ENCODE assay signal across 8 cellular contexts in genomic region chr19:50430888-50431342, GRCh38. TPM values are rescaled to one million over a fixed set of nuclear protein-coding genes. Genes with fewer than 3 reads are reported as not detected.
DNase-seq lines count a peak whose midpoint lies in the region; ATAC-seq and TF ChIP-seq lines count a peak whose summit lies in the region.

No MANE protein-coding gene starts in this region.

- H3K4me3 ChIP-seq in AG09309 (ENCODE audit: control insufficient read depth, low read depth, low read length): peak overlapping the region; percentile 53; the same call in 1 of the 2 replicates
- no peak overlapping the region for H3K4me3 ChIP-seq in HEK293 (ENCODE audit: low read depth, low read length)
- no peak overlapping the region for H3K4me3 ChIP-seq in mammary epithelial cell (replicated peaks in 1 of 3; ENCODE audit: insufficient read depth in 1 of 3, low read depth in 2 of 3, low read length in 3 of 3)
- peak overlapping the region; percentile 74 for H3K4me3 ChIP-seq in muscle layer of duodenum (ENCODE audit: low read depth in 1 of 2, low read length in 2 of 2)

- ATAC-seq in HG02870 (IDR thresholded peaks at IDR 0.05; ENCODE audit: unreplicated experiment): no peak
- ATAC-seq in HG03025 (IDR thresholded peaks at IDR 0.05; ENCODE audit: low FRiP score, unreplicated experiment): no peak

- BruUV-seq in mammary epithelial cell (replicated peaks; lab: Mats Ljungman, UMichigan): no TSS peak

- H3K36me3 ChIP-seq in HEK293 (ENCODE audit: control insufficient read depth in 2 of 2, insufficient read depth in 1 of 2, low read length in 2 of 2) (no peaks in the 10 kb centered on the region), mammary epithelial cell (ENCODE audit: insufficient read depth, low read length) (no peaks in the 10 kb centered on the region), muscle layer of duodenum (ENCODE audit: control insufficient read depth in 1 of 2, insufficient read depth in 2 of 2, low read length in 2 of 2) (no peaks in the 10 kb centered on the region)

- H4K20me1 ChIP-seq in mammary epithelial cell (ENCODE audit: insufficient read depth, low read length): no peaks in the 10 kb centered on the region

- H3K4me2 ChIP-seq in mammary epithelial cell (ENCODE audit: insufficient read depth, low read depth, low read length): no peak overlapping the region

- POLR2A ChIA-PET in HEK293 (lab: Yijun Ruan, JAX): interaction anchor here (0.7 kb wide), 1 partner anchor 70 kb away, joined by 3 read pairs; no protein-coding TSS in a partner anchor

- 24% methylated on average over 9 of the region's 13 CpGs for WGBS in mammary epithelial cell (ENCODE audit: low coverage, missing lambda C conversion rate)

- peak overlapping the region; percentile 87 for H2AFZ ChIP-seq in mammary epithelial cell (ENCODE audit: low read depth, low read length)

- TF ChIP-seq CTCF in AG09309 (IDR thresholded peaks at IDR 0.05; ENCODE audit: control insufficient read depth, insufficient read depth, low read depth, low read length, missing control alignments): no peak
- TF ChIP-seq CTCF in HEK293 (tag by site-specific recombination; IDR thresholded peaks at IDR 0.05): no peak
- no peak for TF ChIP-seq CTCF in mammary epithelial cell (conservative IDR thresholded peaks at IDR 0.05 in 1 of 2, IDR thresholded peaks at IDR 0.05 in 1 of 2; ENCODE audit: extremely low read depth in 1 of 2, insufficient read depth in 1 of 2, low read depth in 1 of 2, low read length in 2 of 2)

- dilution Hi-C loops in mammary epithelial cell (cut with HindIII; ENCODE audit: low sequenced_read_pairs): no loop called here

- in situ Hi-C loops in mammary epithelial cell (cut with MboI; ENCODE audit: low sequenced_read_pairs in 2 of 2): no loop called here

- H3K9me3 ChIP-seq in HEK293 (ENCODE audit: control insufficient read depth, insufficient read depth, low read depth, low read length) (no peaks in the 10 kb centered on the region), mammary epithelial cell (replicated peaks; ENCODE audit: insufficient read depth, low read length) (no peaks in the 10 kb centered on the region), muscle layer of duodenum (ENCODE audit: control insufficient read depth in 1 of 2, low read length in 2 of 2) (no peaks in the 10 kb centered on the region)

- H3K27ac ChIP-seq in HEK293 (ENCODE audit: extremely low read depth, low read depth, low read length) (no peak overlapping the region), mammary epithelial cell (ENCODE audit: insufficient read depth, low read depth, low read length) (no peak overlapping the region), muscle layer of duodenum (ENCODE audit: low read length) (peak overlapping the region; percentile 51)

- CTCF ChIA-PET in HEK293 (lab: Yijun Ruan, JAX) (interaction anchor here (1.4 to 1.6 kb wide), 3 partner anchors 16 to 30 kb away, joined by 4 to 8 read pairs (median 5); no protein-coding TSS in a partner anchor), mammary epithelial cell (lab: Charles Lee; ENCODE audit: low non-redundant PET) (no interaction called here)

- H3K4me1 ChIP-seq in HEK293 (ENCODE audit: control insufficient read depth, insufficient read depth, low read length): peaks cover 11% of the 10 kb centered on the region
- peaks cover 9% of the 10 kb centered on the region for H3K4me1 ChIP-seq in mammary epithelial cell (ENCODE audit: insufficient read depth, low read length)
- H3K4me1 ChIP-seq in muscle layer of duodenum (ENCODE audit: control insufficient read depth in 1 of 2, insufficient read depth in 2 of 2, low read length in 2 of 2): peaks cover 0 to 9% of the 10 kb centered on the region in 2 donors

- no peak overlapping the region for H3K9ac ChIP-seq in mammary epithelial cell (ENCODE audit: insufficient read depth, low read length)

- no peaks in the 10 kb centered on the region for H3K79me2 ChIP-seq in mammary epithelial cell (ENCODE audit: insufficient read depth, low read length)

- H3K27me3 ChIP-seq in mammary epithelial cell (ENCODE audit: insufficient read depth, low read length) (no peaks in the 10 kb centered on the region), muscle layer of duodenum (ENCODE audit: low read depth, low read length) (peaks cover 12% of the 10 kb centered on the region)

- intact Hi-C loops in mammary epithelial cell (cut with micrococcal nuclease): no loop called here

- DNase-seq in AG09309 (ENCODE audit: low read depth) (no peak), mammary epithelial cell (no peak), kidney glomerular epithelial cell (lab: John Stamatoyannopoulos, UW) (no peak), cerebellar nuclear complex (lab: John Stamatoyannopoulos, UW) (no peak)

TF ChIP-seq in HEK293, 187 proteins besides CTCF, POLR2A, EP300 and RAD21:
- TF ChIP-seq ZNF777 (tag by site-specific recombination; IDR thresholded peaks at IDR 0.05; ENCODE audit: borderline replicate concordance) (no peak), ZFHX2 (tag by site-specific recombination; conservative IDR thresholded peaks at IDR 0.05) (0 out of 2 replicates have a peak, but pooled peaks have one; percentile 2), ZNF121 (tag by site-specific recombination; IDR thresholded peaks at IDR 0.05) (peak; percentile 89)

RNA-seq across cellular contexts. Expression of gene MYBPC2, which starts 1.8 kb away (rescaled TPM):
- total RNA-seq in mammary epithelial cell: not detected
- not detected for polyA plus RNA-seq in mammary epithelial cell
- polyA minus RNA-seq in mammary epithelial cell: not detected

RNA-seq across cellular contexts. Expression of gene SPIB, which starts 12.2 kb away (rescaled TPM):
- not detected for total RNA-seq in mammary epithelial cell
- polyA plus RNA-seq in mammary epithelial cell: 0.06 TPM
- polyA minus RNA-seq in mammary epithelial cell: not detected

RNA-seq across cellular contexts. Expression of gene EMC10, which starts 45.4 kb away (rescaled TPM):
- total RNA-seq in mammary epithelial cell: 10 to 100 TPM; 53.8 to 77.1 TPM
- 41.8 TPM for polyA plus RNA-seq in mammary epithelial cell
- polyA minus RNA-seq in mammary epithelial cell: 7.1 TPM

RNA-seq across cellular contexts. Expression of gene GARIN5A, which starts 45.7 kb away (rescaled TPM):
- 1 to 10 TPM; 1.0 to 2.1 TPM for total RNA-seq in mammary epithelial cell
- polyA plus RNA-seq in mammary epithelial cell: 1.4 TPM
- 5.2 TPM for polyA minus RNA-seq in mammary epithelial cell

RNA-seq across cellular contexts. Expression of gene POLD1, which starts 46.8 kb away (rescaled TPM):
- total RNA-seq in mammary epithelial cell: 10 to 100 TPM; 16.3 to 49.8 TPM
- polyA plus RNA-seq in mammary epithelial cell: 31.7 TPM
- polyA minus RNA-seq in mammary epithelial cell: 20.7 TPM

Comparison
In these comparisons a context has a peak if more than half of its experiments do, and no peak if none do; other contexts are left out.
1. H3K4me3 ChIP-seq: peak in AG09309 (single experiment) and muscle layer of duodenum (2 of 2); none in HEK293 (single experiment) and mammary epithelial cell (0 of 3).